In genomic region chr14:50677527-50678063, GRCh38 we compare ENCODE assay signal across 1 cellular context.
A peak's percentile ranks its signal among the peaks of the same experiment; 100 is the strongest.
TF ChIP-seq lines count a peak whose summit lies in the region.

No MANE protein-coding gene starts in this region.

TF ChIP-seq in GM12878, 131 proteins besides CTCF, POLR2A, EP300 and RAD21 (continued from another document):
- TF ChIP-seq E2F8 (IDR thresholded peaks at IDR 0.05; ENCODE audit: low read depth, partially characterized antibody) (no peak), NBN (IDR thresholded peaks at IDR 0.05) (peak; percentile 80; the same call in 1 of the 2 replicates), DPF2 (IDR thresholded peaks at IDR 0.05) (peak; percentile 56; the same call in 1 of the 2 replicates), YY1 (IDR thresholded peaks at IDR 0.05; ENCODE audit: low read depth, low read length) (no peak), SPI1 (IDR thresholded peaks at IDR 0.05; ENCODE audit: borderline replicate concordance, insufficient read depth, low read depth, low read length) (peak; percentile 87; the same call in 1 of the 2 replicates), EED (IDR thresholded peaks at IDR 0.05; ENCODE audit: low read depth) (peak; percentile 97), ATF7 (IDR thresholded peaks at IDR 0.05; ENCODE audit: low read depth) (peak; percentile 60), PML (IDR thresholded peaks at IDR 0.05; ENCODE audit: low read length) (peak; percentile 40; the same call in 1 of the 2 replicates), SP1 (IDR thresholded peaks at IDR 0.05; ENCODE audit: low read depth, low read length) (no peak), TARDBP (IDR thresholded peaks at IDR 0.05; ENCODE audit: borderline replicate concordance) (no peak), STAT1 (conservative IDR thresholded peaks at IDR 0.05) (no peak), SMAD1 (IDR thresholded peaks at IDR 0.05; ENCODE audit: low read depth, partially characterized antibody) (no peak), ATF2 (IDR thresholded peaks at IDR 0.05; ENCODE audit: low read length) (peak; percentile 59), RELA (IDR thresholded peaks at IDR 0.05; ENCODE audit: borderline replicate concordance, partially characterized antibody) (peak; percentile 70), BCL11A (IDR thresholded peaks at IDR 0.05; ENCODE audit: low read depth, low read length) (0 out of 2 replicates have a peak, but pooled peaks have one; percentile 31), RELB (IDR thresholded peaks at IDR 0.05; ENCODE audit: low read depth) (peak; percentile 97), BHLHE40 (IDR thresholded peaks at IDR 0.05; ENCODE audit: borderline replicate concordance in 1 of 2, low read depth in 2 of 2, low read length in 1 of 2) (peak in 1 of 2 experiments; percentile 49; a peak in 1 of 4 replicates), PAX5 (IDR thresholded peaks at IDR 0.05; ENCODE audit: borderline replicate concordance, low read depth, low read length) (peak; percentile 71), TCF7 (IDR thresholded peaks at IDR 0.05; ENCODE audit: borderline replicate concordance) (peak; percentile 15; the same call in 1 of the 2 replicates), ZNF24 (IDR thresholded peaks at IDR 0.05) (peak; percentile 77; the same call in 1 of the 2 replicates), SIX5 (IDR thresholded peaks at IDR 0.05; ENCODE audit: low read depth, low read length, severe bottlenecking) (no peak), SKIL (IDR thresholded peaks at IDR 0.05; ENCODE audit: low read depth, poor library complexity, severe bottlenecking) (peak; percentile 50), NFIC (IDR thresholded peaks at IDR 0.05; ENCODE audit: low read depth, low read length) (peak; percentile 95), IKZF2 (IDR thresholded peaks at IDR 0.05) (peak; percentile 98), MEF2B (IDR thresholded peaks at IDR 0.05; ENCODE audit: partially characterized antibody, poor library complexity, severe bottlenecking) (peak; percentile 83), ZBED1 (IDR thresholded peaks at IDR 0.05; ENCODE audit: borderline replicate concordance) (no peak), ZNF217 (IDR thresholded peaks at IDR 0.05) (no peak), CREM (IDR thresholded peaks at IDR 0.05; ENCODE audit: low read depth) (no peak), MTA3 (IDR thresholded peaks at IDR 0.05; ENCODE audit: borderline replicate concordance, low read length) (0 out of 2 replicates have a peak, but pooled peaks have one; percentile 51), GATAD2B (conservative IDR thresholded peaks at IDR 0.05; ENCODE audit: low read depth) (peak; percentile 34), MEF2A (IDR thresholded peaks at IDR 0.05; ENCODE audit: insufficient read depth, low read depth, low read length) (peak; percentile 92), FOXM1 (IDR thresholded peaks at IDR 0.05; ENCODE audit: low read depth, low read length) (peak; percentile 88; the same call in 1 of the 2 replicates), NRF1 (conservative IDR thresholded peaks at IDR 0.05; ENCODE audit: low read depth, low read length) (no peak), IRF5 (IDR thresholded peaks at IDR 0.05; ENCODE audit: borderline replicate concordance) (no peak), RUNX3 (IDR thresholded peaks at IDR 0.05; ENCODE audit: low read length) (peak; percentile 98), MTA2 (IDR thresholded peaks at IDR 0.05; ENCODE audit: low read depth) (peak; percentile 88)
